Comparison of ENCODE assay signal across 15 cellular contexts in genomic region chr11:121839821-121840220, GRCh38.
DNase-seq lines count a peak whose midpoint lies in the region; ATAC-seq and TF ChIP-seq lines count a peak whose summit lies in the region.
"Had no signal": no experiment of that assay in that cellular context is flagged by ENCODE, and none has a peak within 500 bp of the region (broad histone marks: within the 10 kb centered on the region; RNA-seq: fewer than 3 reads in every experiment).

No MANE protein-coding gene starts in this region.

- H3F3A ChIP-seq in smooth muscle cell (ENCODE audit: low read depth), result peaks cover 4% of the 10 kb centered on the region

- TF ChIP-seq CTCF in fibroblast of mammary gland (conservative IDR thresholded peaks at IDR 0.05; ENCODE audit: control insufficient read depth, insufficient read depth, low read depth, low read length) (no peak), smooth muscle cell (IDR thresholded peaks at IDR 0.05; ENCODE audit: borderline replicate concordance, insufficient read depth, poor library complexity, severe bottlenecking) (no peak), heart right ventricle (IDR thresholded peaks at IDR 0.05) (no peak)

- peak overlapping the region; percentile 32 for H2AFZ ChIP-seq in smooth muscle cell (ENCODE audit: low read depth)

- H3K9me3 ChIP-seq in smooth muscle cell (replicated peaks; ENCODE audit: low read depth) (no peaks in the 10 kb centered on the region), heart right ventricle (peaks cover 0 to 27% (median under 1%) of the 10 kb centered on the region in 11 donors)

- no peak overlapping the region for H3K9ac ChIP-seq in smooth muscle cell (ENCODE audit: low read depth)
- H3K9ac ChIP-seq: KMS-11 had no signal

- DNase-seq in AG20443 (ENCODE audit: low spot score) (peak; percentile 27), amniotic epithelial cell (ENCODE audit: low read depth) (peak; percentile 34), fibroblast of mammary gland (ENCODE audit: low read depth) (peak; percentile 38), smooth muscle cell (lab: John Stamatoyannopoulos, UW; ENCODE audit: unreplicated experiment) (no peak), KBM-7 (no peak), heart right ventricle (no peak)
- DNase-seq: CD8-positive, alpha-beta T cell; DMS79; NCI-H1092; NCI-H146; NCI-H2081; NCI-H774 had no signal

- no peak overlapping the region for H3K4me2 ChIP-seq in smooth muscle cell
- H3K4me2 ChIP-seq: KMS-11 had no signal

- H3K27me3 ChIP-seq in smooth muscle cell (ENCODE audit: low read depth), result no peaks in the 10 kb centered on the region
- H3K27me3 ChIP-seq in heart right ventricle, result no peaks in the 10 kb centered on the region

- no peaks in the 10 kb centered on the region for H4K20me1 ChIP-seq in smooth muscle cell (ENCODE audit: low read depth)

- intact Hi-C loops in heart right ventricle (cut with DNase I), result no loop called here

- H3K27ac ChIP-seq in smooth muscle cell (ENCODE audit: low read depth), result no peak overlapping the region
- no peak overlapping the region for H3K27ac ChIP-seq in heart right ventricle
- H3K27ac ChIP-seq: KMS-11 had no signal

- H3K79me2 ChIP-seq in smooth muscle cell (ENCODE audit: low read depth), result no peaks in the 10 kb centered on the region

- H3K4me3 ChIP-seq in fibroblast of mammary gland (ENCODE audit: control insufficient read depth, low read depth, low read length) (no peak overlapping the region), smooth muscle cell (no peak overlapping the region), heart right ventricle (no peak overlapping the region)
- H3K4me3 ChIP-seq: GM12878 had no signal

- in situ Hi-C loops in KBM-7 (cut with MboI; ENCODE audit: low pct_unique_long_range_greater_than_20kb, low sequenced_read_pairs), result no loop called here

- 82% methylated on average over 1 of the region's 1 CpG for WGBS in smooth muscle cell (ENCODE audit: low lambda C conversion rate)
- 95 to 100% methylated on average over 1 of the region's 1 CpG for WGBS in heart right ventricle, 2 donors

- H3K36me3 ChIP-seq in smooth muscle cell (ENCODE audit: low read depth) (peaks cover 4% of the 10 kb centered on the region), heart right ventricle (no peaks in the 10 kb centered on the region)

- ATAC-seq in HG03469 (IDR thresholded peaks at IDR 0.05; ENCODE audit: unreplicated experiment) (no peak), heart right ventricle (no peak)
- ATAC-seq: CD8-positive, alpha-beta T cell; GM12878 had no signal

- H3K4me1 ChIP-seq in smooth muscle cell (ENCODE audit: low read depth) (peaks cover 20% of the 10 kb centered on the region), heart right ventricle (no peaks in the 10 kb centered on the region)

Comparison
In these comparisons a context has a peak if more than half of its experiments do, and no peak if none do; other contexts are left out.
1. DNase-seq: peak in AG20443 (single experiment), amniotic epithelial cell (single experiment) and fibroblast of mammary gland (single experiment); none in smooth muscle cell (single experiment), KBM-7 (single experiment) and heart right ventricle (0 of 2).